13 cellular contexts compared by ENCODE assay signal in the genomic region with DNA sequence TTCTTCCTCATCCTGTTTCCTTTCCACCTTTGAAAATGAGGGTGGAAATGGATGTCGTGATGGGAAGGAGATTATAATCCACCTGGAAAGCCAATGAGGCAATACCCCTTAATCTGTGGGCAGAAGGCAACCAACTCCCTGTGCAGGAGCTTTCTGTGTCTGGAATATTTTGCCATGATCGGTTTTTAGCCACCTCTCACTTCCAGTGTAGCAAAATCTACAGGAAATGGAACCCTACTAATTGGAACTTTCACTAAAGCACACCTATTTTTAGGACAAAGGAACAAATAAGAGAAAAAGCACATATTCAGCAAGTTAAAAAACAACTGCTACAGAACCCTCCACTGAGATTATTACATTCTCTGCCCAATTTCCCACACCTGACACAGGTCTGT.
DNase-seq lines count a peak whose midpoint lies in the region; ATAC-seq and TF ChIP-seq lines count a peak whose summit lies in the region.
"Had no signal": no experiment of that assay in that cellular context is flagged by ENCODE, and none has a peak within 500 bp of the region (broad histone marks: within the 10 kb centered on the region; RNA-seq: fewer than 3 reads in every experiment).

No MANE protein-coding gene starts in this region.

- ATAC-seq in DND-41 (ENCODE audit: insufficient read depth, low read depth) (no peak), HG03565 (IDR thresholded peaks at IDR 0.05; ENCODE audit: unreplicated experiment) (no peak)
- ATAC-seq: A549, HCT116 had no signal

- no peaks in the 10 kb centered on the region for H3K9me2 ChIP-seq in OCI-LY1 (ENCODE audit: low read depth, low read length)

- H3K79me2 ChIP-seq in DND-41 (ENCODE audit: insufficient read depth, low read length) (no peaks in the 10 kb centered on the region), OCI-LY1 (ENCODE audit: insufficient read depth, low read length) (no peaks in the 10 kb centered on the region), smooth muscle cell (ENCODE audit: low read depth) (no peaks in the 10 kb centered on the region)

- H3K9ac ChIP-seq in DND-41 (ENCODE audit: low read depth, low read length) (no peak overlapping the region), OCI-LY1 (ENCODE audit: low read length) (no peak overlapping the region), smooth muscle cell (ENCODE audit: low read depth) (no peak overlapping the region)
- H3K9ac ChIP-seq: GM23248 had no signal

- H3K9me3 ChIP-seq in DND-41 (ENCODE audit: insufficient read depth, low read length, severe bottlenecking) (no peaks in the 10 kb centered on the region), OCI-LY1 (ENCODE audit: low read length) (no peaks in the 10 kb centered on the region), smooth muscle cell (replicated peaks; ENCODE audit: low read depth) (no peaks in the 10 kb centered on the region)
- H3K9me3 ChIP-seq: A549, BE2C, Caco-2 had no signal

- no peaks in the 10 kb centered on the region for H3K27me3 ChIP-seq in DND-41 (ENCODE audit: insufficient read depth, low read length, poor library complexity)
- H3K27me3 ChIP-seq in OCI-LY1 (ENCODE audit: insufficient read depth, low read length): no peaks in the 10 kb centered on the region
- H3K27me3 ChIP-seq in smooth muscle cell (ENCODE audit: low read depth): no peaks in the 10 kb centered on the region
- H3K27me3 ChIP-seq: BE2C had no signal

- H3K4me3 Mint-ChIP-seq in activated T-helper 1 cell treated with anti-CD3 and anti-CD28 coated beads, Interleukin-12 subunit alpha, Interleukin-12 subunit beta, Interleukin-2, Interleukin-4 antibody, amounts not matched to agents 30 ng/mL and 10 ng/mL and 1 ng/mL, durations not matched to agents 14 hours and 24 hours and 36 hours: no peak overlapping the region
- H3K4me3 Mint-ChIP-seq: CD8-positive, alpha-beta memory T cell had no signal

- peaks cover 26% of the 10 kb centered on the region for H3K4me1 ChIP-seq in DND-41 (ENCODE audit: insufficient read depth, low read length)
- H3K4me1 ChIP-seq in OCI-LY1 (ENCODE audit: insufficient read depth, low read length, severe bottlenecking): peaks cover 65% of the 10 kb centered on the region
- peaks cover 17% of the 10 kb centered on the region for H3K4me1 ChIP-seq in smooth muscle cell (ENCODE audit: low read depth)
- H3K4me1 ChIP-seq: A549, Caco-2 had no signal

- intact Hi-C loops in activated T-helper 1 cell treated with anti-CD3 and anti-CD28 coated beads, Interleukin-12 subunit alpha, Interleukin-12 subunit beta, Interleukin-2, Interleukin-4 antibody, amounts not matched to agents 30 ng/mL and 10 ng/mL and 1 ng/mL, durations not matched to agents 14 hours and 24 hours and 36 hours (cut with micrococcal nuclease): no loop called here

- H3F3A ChIP-seq in OCI-LY1 (ENCODE audit: insufficient read depth, low read length) (peaks cover 9% of the 10 kb centered on the region; the same call in 1 of the 2 replicates), smooth muscle cell (ENCODE audit: low read depth) (peaks cover 13% of the 10 kb centered on the region)

- no peaks in the 10 kb centered on the region for H3K27me3 Mint-ChIP-seq in activated T-helper 1 cell treated with anti-CD3 and anti-CD28 coated beads, Interleukin-12 subunit alpha, Interleukin-12 subunit beta, Interleukin-2, Interleukin-4 antibody, amounts not matched to agents 30 ng/mL and 10 ng/mL and 1 ng/mL, durations not matched to agents 14 hours and 24 hours and 36 hours (ENCODE audit: insufficient read depth)
- H3K27me3 Mint-ChIP-seq: CD8-positive, alpha-beta memory T cell had no signal

- H3K36me3 ChIP-seq in DND-41 (ENCODE audit: insufficient read depth, low read length): no peaks in the 10 kb centered on the region
- H3K36me3 ChIP-seq in OCI-LY1 (ENCODE audit: insufficient read depth, low read length): no peaks in the 10 kb centered on the region
- no peaks in the 10 kb centered on the region for H3K36me3 ChIP-seq in smooth muscle cell (ENCODE audit: low read depth)
- H3K36me3 ChIP-seq: BE2C had no signal

- H3K27ac ChIP-seq in DND-41 (ENCODE audit: low read length) (0 out of 2 replicates have a peak overlapping the region, but pooled peaks have one; percentile 37), OCI-LY1 (ENCODE audit: low read depth, low read length, poor library complexity, severe bottlenecking) (peak overlapping the region; percentile 82), smooth muscle cell (ENCODE audit: low read depth) (peak overlapping the region; percentile 63)
- H3K27ac ChIP-seq: A549, GM23248 had no signal

- peaks cover 15% of the 10 kb centered on the region for H3K4me1 Mint-ChIP-seq in activated T-helper 1 cell treated with anti-CD3 and anti-CD28 coated beads, Interleukin-12 subunit alpha, Interleukin-12 subunit beta, Interleukin-2, Interleukin-4 antibody, amounts not matched to agents 30 ng/mL and 10 ng/mL and 1 ng/mL, durations not matched to agents 14 hours and 24 hours and 36 hours (ENCODE audit: low read depth)

- TF ChIP-seq CTCF in DND-41 (IDR thresholded peaks at IDR 0.05; ENCODE audit: borderline replicate concordance, extremely low read depth, low read length, poor library complexity, severe bottlenecking) (no peak), OCI-LY1 (IDR thresholded peaks at IDR 0.05; ENCODE audit: low read length) (no peak), smooth muscle cell (IDR thresholded peaks at IDR 0.05; ENCODE audit: borderline replicate concordance, insufficient read depth, poor library complexity, severe bottlenecking) (no peak)

- H3K4me3 ChIP-seq in DND-41 (ENCODE audit: low read depth in 1 of 2, low read length in 2 of 2) (no peak overlapping the region), OCI-LY1 (ENCODE audit: low read depth, low read length, poor library complexity, severe bottlenecking) (no peak overlapping the region), smooth muscle cell (no peak overlapping the region)
- H3K4me3 ChIP-seq: A549, GM23248 had no signal

- no peaks in the 10 kb centered on the region for H4K20me1 ChIP-seq in DND-41 (ENCODE audit: insufficient read depth, low read length)
- no peaks in the 10 kb centered on the region for H4K20me1 ChIP-seq in OCI-LY1 (ENCODE audit: insufficient read depth, low read length)
- no peaks in the 10 kb centered on the region for H4K20me1 ChIP-seq in smooth muscle cell (ENCODE audit: low read depth)

- H3K9me3 Mint-ChIP-seq in activated T-helper 1 cell treated with anti-CD3 and anti-CD28 coated beads, Interleukin-12 subunit alpha, Interleukin-12 subunit beta, Interleukin-2, Interleukin-4 antibody, amounts not matched to agents 30 ng/mL and 10 ng/mL and 1 ng/mL, durations not matched to agents 14 hours and 24 hours and 36 hours: peaks cover 8% of the 10 kb centered on the region
- H3K9me3 Mint-ChIP-seq: CD8-positive, alpha-beta memory T cell had no signal

- WGBS in smooth muscle cell (ENCODE audit: low lambda C conversion rate): 84% methylated on average over 2 of the region's 2 CpGs

- no peak overlapping the region for H2AFZ ChIP-seq in DND-41 (ENCODE audit: low read depth, low read length)
- no peak overlapping the region for H2AFZ ChIP-seq in OCI-LY1 (ENCODE audit: low read length)
- H2AFZ ChIP-seq in smooth muscle cell (ENCODE audit: low read depth): no peak overlapping the region
- H2AFZ ChIP-seq: GM23248 had no signal

- DNase-seq in DND-41: no peak
- peak; percentile 54 for DNase-seq in cerebellar cortex (ENCODE audit: low spot score)
- no peak for DNase-seq in smooth muscle cell (lab: John Stamatoyannopoulos, UW; ENCODE audit: unreplicated experiment)
- DNase-seq in activated T-helper 1 cell treated with anti-CD3 and anti-CD28 coated beads, Interleukin-12 subunit alpha, Interleukin-12 subunit beta, Interleukin-2, Interleukin-4 antibody, amounts not matched to agents 30 ng/mL and 10 ng/mL and 1 ng/mL, durations not matched to agents 14 hours and 24 hours and 36 hours (ENCODE audit: low spot score): no peak
- DNase-seq in NCI-H2029 (lab: John Stamatoyannopoulos, UW): no peak
- DNase-seq: Caco-2; CD8-positive, alpha-beta memory T cell; GM23248 had no signal

- H3K36me3 Mint-ChIP-seq in activated T-helper 1 cell treated with anti-CD3 and anti-CD28 coated beads, Interleukin-12 subunit alpha, Interleukin-12 subunit beta, Interleukin-2, Interleukin-4 antibody, amounts not matched to agents 30 ng/mL and 10 ng/mL and 1 ng/mL, durations not matched to agents 14 hours and 24 hours and 36 hours (ENCODE audit: low read depth): peaks cover 10% of the 10 kb centered on the region

- H3K27ac Mint-ChIP-seq in activated T-helper 1 cell treated with anti-CD3 and anti-CD28 coated beads, Interleukin-12 subunit alpha, Interleukin-12 subunit beta, Interleukin-2, Interleukin-4 antibody, amounts not matched to agents 30 ng/mL and 10 ng/mL and 1 ng/mL, durations not matched to agents 14 hours and 24 hours and 36 hours: no peak overlapping the region
- H3K27ac Mint-ChIP-seq: CD8-positive, alpha-beta memory T cell had no signal

- H3K4me2 ChIP-seq in DND-41 (ENCODE audit: insufficient read depth, low read length) (no peak overlapping the region), OCI-LY1 (ENCODE audit: low read length) (no peak overlapping the region), smooth muscle cell (no peak overlapping the region)
- H3K4me2 ChIP-seq: A549 had no signal
